ENCODE assay signal across 28 cellular contexts in genomic region chr16:17392857-17393421, GRCh38.
DNase-seq lines count a peak whose midpoint lies in the region; ATAC-seq, FAIRE-seq and TF ChIP-seq lines count a peak whose summit lies in the region.
"Had no signal": no experiment of that assay in that cellular context is flagged by ENCODE, and none has a peak within 500 bp of the region (broad histone marks: within the 10 kb centered on the region; RNA-seq: fewer than 3 reads in every experiment).

No MANE protein-coding gene starts in this region.

- H3K4me1 ChIP-seq in GM12878 (ENCODE audit: control insufficient read depth, insufficient read depth, low read length) (no peaks in the 10 kb centered on the region), iPS-20b (ENCODE audit: insufficient read depth, low read length) (peaks cover 48% of the 10 kb centered on the region)

- POLR2A ChIA-PET in activated naive CD8-positive, alpha-beta T cell treated with anti-CD3 and anti-CD28 coated beads, Interleukin-2, amount 10 ng/mL, durations not matched to agents 7 days and 5 days (lab: Charles Lee): no interaction called here
- POLR2A ChIA-PET in GM12878 (lab: Charles Lee): interaction anchor here (0.5 kb wide), 1 partner anchor 10 kb away, joined by 4 read pairs; no protein-coding TSS in a partner anchor
- POLR2A ChIA-PET in activated CD4-positive, alpha-beta memory T cell treated with anti-CD3 and anti-CD28 coated beads, Interleukin-2, amount 10 ng/mL, durations not matched to agents 7 days and 5 days (lab: Charles Lee): interaction anchor here (1.5 kb wide), 1 partner anchor 23 kb away, joined by 4 read pairs; no protein-coding TSS in a partner anchor

- peak overlapping the region; percentile 43 for H3K27ac Mint-ChIP-seq in activated naive CD8-positive, alpha-beta T cell treated with anti-CD3 and anti-CD28 coated beads, Interleukin-2, amount 10 ng/mL, durations not matched to agents 7 days and 5 days
- H3K27ac Mint-ChIP-seq in activated naive CD8-positive, alpha-beta T cell treated with anti-CD3 and anti-CD28 coated beads, Interleukin-2, amount 50 U/mL, for 24 hours: no peak overlapping the region
- H3K27ac Mint-ChIP-seq in activated T-helper 2 cell treated with anti-CD3 and anti-CD28 coated beads, Interferon-gamma antibody, Interleukin-2, Interleukin-4, amounts not matched to agents 10 μg/mL and 5 μg/mL and 100 μg/mL, durations not matched to agents 14 hours and 24 hours and 36 hours: no peak overlapping the region
- H3K27ac Mint-ChIP-seq in activated CD4-positive, alpha-beta memory T cell treated with anti-CD3 and anti-CD28 coated beads, Interleukin-2, amount 10 ng/mL, durations not matched to agents 7 days and 5 days: no peak overlapping the region
- H3K27ac Mint-ChIP-seq: activated naive CD4-positive, alpha-beta T cell treated with anti-CD3 and anti-CD28 coated beads, Interleukin-2, amount 50 U/mL, for 72 hours had no signal

- SMC1A ChIA-PET in GM12878 (lab: Charles Lee; ENCODE audit: uncharacterized antibody, unreplicated experiment): no interaction called here

- TF ChIP-seq POLR2A in GM12878 (IDR thresholded peaks at IDR 0.05; ENCODE audit: low read depth, low read length): no peak

- H3K27ac ChIP-seq in GM12878 (ENCODE audit: control insufficient read depth, insufficient read depth) (no peak overlapping the region), iPS-20b (ENCODE audit: low read length) (no peak overlapping the region), WERI-Rb-1 (no peak overlapping the region)
- H3K27ac ChIP-seq: ascending aorta, dorsolateral prefrontal cortex, epithelial cell of prostate, neutrophil had no signal

- H3K9me3 Mint-ChIP-seq in activated naive CD8-positive, alpha-beta T cell treated with anti-CD3 and anti-CD28 coated beads, Interleukin-2, amount 10 ng/mL, durations not matched to agents 7 days and 5 days: peaks cover 6% of the 10 kb centered on the region
- peaks cover 8% of the 10 kb centered on the region for H3K9me3 Mint-ChIP-seq in activated naive CD8-positive, alpha-beta T cell treated with anti-CD3 and anti-CD28 coated beads, Interleukin-2, amount 50 U/mL, for 24 hours
- H3K9me3 Mint-ChIP-seq in activated T-helper 2 cell treated with anti-CD3 and anti-CD28 coated beads, Interferon-gamma antibody, Interleukin-2, Interleukin-4, amounts not matched to agents 10 μg/mL and 5 μg/mL and 100 μg/mL, durations not matched to agents 14 hours and 24 hours and 36 hours: no peaks in the 10 kb centered on the region
- peaks cover 3% of the 10 kb centered on the region for H3K9me3 Mint-ChIP-seq in activated CD4-positive, alpha-beta memory T cell treated with anti-CD3 and anti-CD28 coated beads, Interleukin-2, amount 10 ng/mL, durations not matched to agents 7 days and 5 days

- RAD21 ChIA-PET in GM12878 (lab: Charles Lee; ENCODE audit: unreplicated experiment): interaction anchor here (1.0 kb wide), 1 partner anchor 27 kb away, joined by 3 read pairs; no protein-coding TSS in a partner anchor

- no peaks in the 10 kb centered on the region for H3K79me2 ChIP-seq in GM12878 (ENCODE audit: control insufficient read depth, insufficient read depth, low read length)

- TF ChIP-seq EP300 in GM12878 (IDR thresholded peaks at IDR 0.05; ENCODE audit: borderline replicate concordance in 1 of 2, control insufficient read depth in 1 of 2, low read depth in 2 of 2, low read length in 2 of 2): no peak

- H3K4me2 ChIP-seq in GM12878 (ENCODE audit: control insufficient read depth, insufficient read depth): no peak overlapping the region

- in situ Hi-C loops in GM12878 (cut with MboI): no loop called here

- H3K36me3 ChIP-seq in GM12878 (ENCODE audit: control insufficient read depth in 2 of 2, insufficient read depth in 2 of 2, low read length in 1 of 2): no peaks in the 10 kb centered on the region
- H3K36me3 ChIP-seq in iPS-20b (ENCODE audit: insufficient read depth, low read depth, low read length): no peaks in the 10 kb centered on the region
- H3K36me3 ChIP-seq in WERI-Rb-1: no peaks in the 10 kb centered on the region
- H3K36me3 ChIP-seq: ascending aorta, neutrophil had no signal

- ATAC-seq in activated naive CD8-positive, alpha-beta T cell treated with anti-CD3 and anti-CD28 coated beads, Interleukin-2, amount 10 ng/mL, durations not matched to agents 7 days and 5 days (ENCODE audit: low read depth): no peak
- no peak for ATAC-seq in activated naive CD8-positive, alpha-beta T cell treated with anti-CD3 and anti-CD28 coated beads, Interleukin-2, amount 50 U/mL, for 24 hours
- ATAC-seq in GM12878: no peak
- ATAC-seq: activated naive CD4-positive, alpha-beta T cell treated with anti-CD3 and anti-CD28 coated beads, Interleukin-2, amount 50 U/mL, for 72 hours; HepG2; sciatic nerve had no signal

- no peak for TF ChIP-seq CTCF in GM12878 (IDR thresholded peaks at IDR 0.05 in 2 of 3, conservative IDR thresholded peaks at IDR 0.05 in 1 of 3; ENCODE audit: control insufficient read depth in 2 of 3, extremely low read depth in 1 of 3, insufficient read depth in 1 of 3, low read depth in 3 of 3, low read length in 3 of 3)
- no peak for TF ChIP-seq CTCF in WERI-Rb-1 (IDR thresholded peaks at IDR 0.05; ENCODE audit: low read depth, low read length)

- H3K4me1 Mint-ChIP-seq in activated naive CD8-positive, alpha-beta T cell treated with anti-CD3 and anti-CD28 coated beads, Interleukin-2, amount 10 ng/mL, durations not matched to agents 7 days and 5 days: peaks cover 19% of the 10 kb centered on the region
- peaks cover 25% of the 10 kb centered on the region for H3K4me1 Mint-ChIP-seq in activated naive CD8-positive, alpha-beta T cell treated with anti-CD3 and anti-CD28 coated beads, Interleukin-2, amount 50 U/mL, for 24 hours
- peaks cover 20% of the 10 kb centered on the region for H3K4me1 Mint-ChIP-seq in activated T-helper 2 cell treated with anti-CD3 and anti-CD28 coated beads, Interferon-gamma antibody, Interleukin-2, Interleukin-4, amounts not matched to agents 10 μg/mL and 5 μg/mL and 100 μg/mL, durations not matched to agents 14 hours and 24 hours and 36 hours (ENCODE audit: low read depth)
- H3K4me1 Mint-ChIP-seq in activated CD4-positive, alpha-beta memory T cell treated with anti-CD3 and anti-CD28 coated beads, Interleukin-2, amount 10 ng/mL, durations not matched to agents 7 days and 5 days: peaks cover 24% of the 10 kb centered on the region

- CTCF ChIA-PET in GM12878 (lab: Yijun Ruan, JAX): no interaction called here
- CTCF ChIA-PET in activated CD4-positive, alpha-beta memory T cell treated with anti-CD3 and anti-CD28 coated beads, Interleukin-2, amount 10 ng/mL, durations not matched to agents 7 days and 5 days (lab: Charles Lee): no interaction called here

- whole genome bisulfite sequencing in GM12878 (ENCODE audit: insufficient coverage, insufficient replicate concordance, low lambda C conversion rate, missing lambda C conversion rate): 37% methylated on average over 4 of the region's 4 CpGs

- no peak for FAIRE-seq in GM12878 (lab: Jason Lieb, UNC)
- FAIRE-seq: A204.1, H54, HepG2, TTC549 had no signal

- DNase-seq in activated naive CD8-positive, alpha-beta T cell treated with anti-CD3 and anti-CD28 coated beads, Interleukin-2, amount 10 ng/mL, durations not matched to agents 7 days and 5 days: no peak
- no peak for DNase-seq in activated naive CD8-positive, alpha-beta T cell treated with anti-CD3 and anti-CD28 coated beads, Interleukin-2, amount 50 U/mL, for 24 hours
- no peak for DNase-seq in GM12878 (ENCODE audit: low read depth, low spot score)
- no peak for DNase-seq in activated T-helper 2 cell treated with anti-CD3 and anti-CD28 coated beads, Interferon-gamma antibody, Interleukin-2, Interleukin-4, amounts not matched to agents 10 μg/mL and 5 μg/mL and 100 μg/mL, durations not matched to agents 14 hours and 24 hours and 36 hours (ENCODE audit: low spot score)
- no peak for DNase-seq in WERI-Rb-1
- DNase-seq in activated CD4-positive, alpha-beta memory T cell treated with anti-CD3 and anti-CD28 coated beads, Interleukin-2, amount 10 ng/mL, durations not matched to agents 7 days and 5 days: no peak
- no peak for DNase-seq in globus pallidus (ENCODE audit: low spot score)
- DNase-seq: activated CD4-positive, alpha-beta T cell treated with anti-CD3 and anti-CD28 coated beads for 4 hours; activated T-cell treated with anti-CD3 and anti-CD28 coated beads, Interleukin-2, amount 50 U/mL, for 48 hours; AML-193; DND-41; dorsolateral prefrontal cortex; Kasumi-1; NCI-H1694; NCI-H2171; NCI-H510A treated with DMSO at 0.1 percent for 48 hours; SHP77 treated with DMSO at 0.1 percent for 48 hours; trophoblast cell had no signal

- H2AFZ ChIP-seq in GM12878 (ENCODE audit: control insufficient read depth, low read depth, low read length): no peak overlapping the region

- no peak overlapping the region for H3K4me3 Mint-ChIP-seq in activated naive CD8-positive, alpha-beta T cell treated with anti-CD3 and anti-CD28 coated beads, Interleukin-2, amount 10 ng/mL, durations not matched to agents 7 days and 5 days
- H3K4me3 Mint-ChIP-seq in activated naive CD8-positive, alpha-beta T cell treated with anti-CD3 and anti-CD28 coated beads, Interleukin-2, amount 50 U/mL, for 24 hours: no peak overlapping the region
- no peak overlapping the region for H3K4me3 Mint-ChIP-seq in activated T-helper 2 cell treated with anti-CD3 and anti-CD28 coated beads, Interferon-gamma antibody, Interleukin-2, Interleukin-4, amounts not matched to agents 10 μg/mL and 5 μg/mL and 100 μg/mL, durations not matched to agents 14 hours and 24 hours and 36 hours (ENCODE audit: low read depth)
- no peak overlapping the region for H3K4me3 Mint-ChIP-seq in activated CD4-positive, alpha-beta memory T cell treated with anti-CD3 and anti-CD28 coated beads, Interleukin-2, amount 10 ng/mL, durations not matched to agents 7 days and 5 days

- H3K4me3 ChIP-seq in GM12878 (no peak overlapping the region), iPS-20b (ENCODE audit: low read length) (peak overlapping the region; percentile 35; the same call in 1 of the 2 replicates), WERI-Rb-1 (ENCODE audit: low read depth, low read length) (no peak overlapping the region)
- H3K4me3 ChIP-seq: ascending aorta, dorsolateral prefrontal cortex had no signal

- H3K27me3 Mint-ChIP-seq in activated naive CD8-positive, alpha-beta T cell treated with anti-CD3 and anti-CD28 coated beads, Interleukin-2, amount 10 ng/mL, durations not matched to agents 7 days and 5 days: no peaks in the 10 kb centered on the region
- H3K27me3 Mint-ChIP-seq in activated naive CD8-positive, alpha-beta T cell treated with anti-CD3 and anti-CD28 coated beads, Interleukin-2, amount 50 U/mL, for 24 hours: no peaks in the 10 kb centered on the region
- H3K27me3 Mint-ChIP-seq in activated T-helper 2 cell treated with anti-CD3 and anti-CD28 coated beads, Interferon-gamma antibody, Interleukin-2, Interleukin-4, amounts not matched to agents 10 μg/mL and 5 μg/mL and 100 μg/mL, durations not matched to agents 14 hours and 24 hours and 36 hours (ENCODE audit: low read depth): no peaks in the 10 kb centered on the region
- no peaks in the 10 kb centered on the region for H3K27me3 Mint-ChIP-seq in activated CD4-positive, alpha-beta memory T cell treated with anti-CD3 and anti-CD28 coated beads, Interleukin-2, amount 10 ng/mL, durations not matched to agents 7 days and 5 days

- H4K20me1 ChIP-seq in GM12878 (ENCODE audit: control insufficient read depth, insufficient read depth): no peaks in the 10 kb centered on the region

- intact Hi-C loops in GM12878 (cut with micrococcal nuclease; ENCODE audit: unreplicated experiment): no loop called here
- intact Hi-C loops in activated T-helper 2 cell treated with anti-CD3 and anti-CD28 coated beads, Interferon-gamma antibody, Interleukin-2, Interleukin-4, amounts not matched to agents 10 μg/mL and 5 μg/mL and 100 μg/mL, durations not matched to agents 14 hours and 24 hours and 36 hours (cut with micrococcal nuclease): no loop called here

- BruUV-seq in GM12878 (replicated peaks; lab: Mats Ljungman, UMichigan): no TSS peak

- H3K9ac ChIP-seq in GM12878 (ENCODE audit: control insufficient read depth, insufficient read depth, low read length) (no peak overlapping the region), iPS-20b (ENCODE audit: low read depth, low read length) (peak overlapping the region; percentile 42; the same call in 1 of the 2 replicates)

- TF ChIP-seq RAD21 in GM12878 (IDR thresholded peaks at IDR 0.05; ENCODE audit: insufficient read depth, low read depth, low read length): no peak

- H3K36me3 Mint-ChIP-seq in activated naive CD8-positive, alpha-beta T cell treated with anti-CD3 and anti-CD28 coated beads, Interleukin-2, amount 10 ng/mL, durations not matched to agents 7 days and 5 days: peaks cover 50% of the 10 kb centered on the region
- peaks cover 4% of the 10 kb centered on the region for H3K36me3 Mint-ChIP-seq in activated naive CD8-positive, alpha-beta T cell treated with anti-CD3 and anti-CD28 coated beads, Interleukin-2, amount 50 U/mL, for 24 hours (ENCODE audit: low read depth)
- H3K36me3 Mint-ChIP-seq in activated T-helper 2 cell treated with anti-CD3 and anti-CD28 coated beads, Interferon-gamma antibody, Interleukin-2, Interleukin-4, amounts not matched to agents 10 μg/mL and 5 μg/mL and 100 μg/mL, durations not matched to agents 14 hours and 24 hours and 36 hours (ENCODE audit: low read depth): peaks cover 34% of the 10 kb centered on the region
- H3K36me3 Mint-ChIP-seq in activated CD4-positive, alpha-beta memory T cell treated with anti-CD3 and anti-CD28 coated beads, Interleukin-2, amount 10 ng/mL, durations not matched to agents 7 days and 5 days (ENCODE audit: low read depth): peaks cover 14% of the 10 kb centered on the region

- H3K27me3 ChIP-seq in GM12878 (replicated peaks in 1 of 2; ENCODE audit: control insufficient read depth in 2 of 2, insufficient read depth in 2 of 2, low read length in 1 of 2) (no peaks in the 10 kb centered on the region), iPS-20b (ENCODE audit: insufficient read depth, low read length) (no peaks in the 10 kb centered on the region), WERI-Rb-1 (ENCODE audit: insufficient read depth, low read depth, severe bottlenecking) (no peaks in the 10 kb centered on the region)
- H3K27me3 ChIP-seq: ascending aorta, dorsolateral prefrontal cortex, neutrophil had no signal

- no peaks in the 10 kb centered on the region for H3K9me3 ChIP-seq in GM12878 (replicated peaks; ENCODE audit: control insufficient read depth, insufficient read depth, low read length)
- H3K9me3 ChIP-seq in iPS-20b (ENCODE audit: insufficient read depth, low read depth, low read length): no peaks in the 10 kb centered on the region
- H3K9me3 ChIP-seq in WERI-Rb-1 (ENCODE audit: severe bottlenecking): no peaks in the 10 kb centered on the region
- H3K9me3 ChIP-seq: ascending aorta, neutrophil had no signal
